7 cellular contexts compared by ENCODE assay signal in the genomic region with DNA sequence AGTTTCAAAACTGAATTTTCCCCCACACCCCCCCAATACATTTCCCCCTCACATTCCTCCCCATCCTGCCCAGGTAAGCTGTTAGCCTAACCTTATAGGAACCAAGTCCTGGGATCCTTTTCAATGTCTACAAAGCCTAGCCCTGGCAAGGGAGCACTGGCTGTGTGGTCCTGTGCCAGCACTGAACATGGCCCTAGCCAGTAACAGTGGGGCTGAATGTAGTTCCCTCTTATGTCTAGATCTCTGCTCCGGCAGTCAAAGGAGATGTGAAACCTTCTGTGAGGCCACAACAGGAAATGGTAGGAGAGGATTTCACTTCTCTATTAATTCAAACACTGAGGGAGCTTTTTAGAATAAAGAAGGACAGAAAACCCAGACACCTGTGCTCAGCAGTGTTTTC. TPM values are rescaled to one million over a fixed set of nuclear protein-coding genes. Genes with fewer than 3 reads are reported as not detected.
DNase-seq lines count a peak whose midpoint lies in the region; ATAC-seq, FAIRE-seq and TF ChIP-seq lines count a peak whose summit lies in the region.

No MANE protein-coding gene starts in this region.

- H3K4me3 Mint-ChIP-seq in immature natural killer cell, result peak overlapping the region; percentile 78 to 91 (median 85)

- ATAC-seq in GM19043 (IDR thresholded peaks at IDR 0.05; ENCODE audit: low read depth, unreplicated experiment) (peak; percentile 41), HG03039 (IDR thresholded peaks at IDR 0.05; ENCODE audit: unreplicated experiment) (peak; percentile 42)

- no peak for FAIRE-seq in RCC 7860 (lab: Jason Lieb, UNC)

- peaks cover 60 to 68% of the 10 kb centered on the region in 2 donors for H3K4me1 Mint-ChIP-seq in immature natural killer cell

- no peak overlapping the region for H3K4me3 ChIP-seq in lower leg skin (ENCODE audit: low read depth, poor library complexity, severe bottlenecking)

- peak overlapping the region; percentile 91 to 98 (median 96) for H3K27ac Mint-ChIP-seq in immature natural killer cell

- H3K9me3 Mint-ChIP-seq in immature natural killer cell, result no peaks in the 10 kb centered on the region

- peak in 3 of 5 donors; percentile 8 to 61 (median 27) for DNase-seq in T-helper 1 cell
- peak; percentile 45 to 50 (median 49) for DNase-seq in immature natural killer cell
- no peak for DNase-seq in NCI-H526 (lab: John Stamatoyannopoulos, UW)
- DNase-seq in RCC 7860 (ENCODE audit: low spot score), result no peak
- DNase-seq in lower leg skin (ENCODE audit: low spot score in 2 of 2), result no peak

- 19 to 64% methylated on average over 1 of the region's 1 CpG for WGBS in lower leg skin, 2 donors

- H3K36me3 Mint-ChIP-seq in immature natural killer cell, result no peaks in the 10 kb centered on the region

- no peak for TF ChIP-seq POLR2A in lower leg skin (IDR thresholded peaks at IDR 0.05)

- peaks cover 0 to 8% (median 2%) of the 10 kb centered on the region in 3 donors for H3K27me3 Mint-ChIP-seq in immature natural killer cell (ENCODE audit: low read depth in 3 of 3)

- TF ChIP-seq CTCF in lower leg skin (IDR thresholded peaks at IDR 0.05), result no peak

- intact Hi-C loops in lower leg skin (cut with DNase I; ENCODE audit: low total_unique reads), result no loop called here

RNA-seq across cellular contexts. Expression of a gene that starts 3.4 kb away (rescaled TPM):
- 100 to 1,000 TPM in 1 of 3 donors, 10 to 100 TPM in 2; 38.3 to 104 (median 89.1) TPM for polyA plus RNA-seq in immature natural killer cell
- total RNA-seq in lower leg skin, result 10 to 100 TPM; 15.3 to 23.2 (median 18.4) TPM

RNA-seq across cellular contexts. Expression of a gene that starts 8.6 kb away (rescaled TPM):
- polyA plus RNA-seq in immature natural killer cell, result 10 to 100 TPM; 39.2 to 78.7 (median 69.7) TPM
- total RNA-seq in lower leg skin, result 10 to 100 TPM; 11.5 to 33.4 (median 22.4) TPM

RNA-seq across cellular contexts. Expression of a gene that starts 24.1 kb away (rescaled TPM):
- 100 to 1,000 TPM in 1 of 3 donors, 10 to 100 TPM in 2; 29.8 to 119 (median 31.5) TPM for polyA plus RNA-seq in immature natural killer cell
- 100 to 1,000 TPM in 3 of 4 donors, 10 to 100 TPM in 1; 97.5 to 130 (median 119) TPM for total RNA-seq in lower leg skin

Comparison
In these comparisons a context has a peak if more than half of its experiments do, and no peak if none do; other contexts are left out.
1. DNase-seq: peak in T-helper 1 cell (3 of 5) and immature natural killer cell (3 of 3); none in NCI-H526 (0 of 2), RCC 7860 (single experiment) and lower leg skin (0 of 2).